8 cellular contexts compared by ENCODE assay signal in genomic region chr13:20526664-20527063, GRCh38. TPM values are rescaled to one million over a fixed set of nuclear protein-coding genes. Genes with fewer than 3 reads are reported as not detected.
A peak's percentile ranks its signal among the peaks of the same experiment; 100 is the strongest.
DNase-seq lines count a peak whose midpoint lies in the region; ATAC-seq and TF ChIP-seq lines count a peak whose summit lies in the region.

No MANE protein-coding gene starts in this region.

- no peaks in the 10 kb centered on the region for H3K36me3 Mint-ChIP-seq in activated T-helper 2 cell treated with anti-CD3 and anti-CD28 coated beads, Interferon-gamma antibody, Interleukin-2, Interleukin-4, amounts not matched to agents 10 μg/mL and 5 μg/mL and 100 μg/mL, durations not matched to agents 14 hours and 24 hours and 36 hours (ENCODE audit: low read depth)

- H3K9me3 Mint-ChIP-seq in activated T-helper 2 cell treated with anti-CD3 and anti-CD28 coated beads, Interferon-gamma antibody, Interleukin-2, Interleukin-4, amounts not matched to agents 10 μg/mL and 5 μg/mL and 100 μg/mL, durations not matched to agents 14 hours and 24 hours and 36 hours, result peaks cover 10% of the 10 kb centered on the region

- TF ChIP-seq CTCF in cardiac muscle cell (IDR thresholded peaks at IDR 0.05; ENCODE audit: low read depth, low read length) (no peak), liver (IDR thresholded peaks at IDR 0.05; ENCODE audit: low read depth, low read length, missing input control) (no peak), transverse colon (IDR thresholded peaks at IDR 0.05) (no peak)

- H3K9me3 ChIP-seq in cardiac muscle cell (ENCODE audit: low read depth) (no peaks in the 10 kb centered on the region), liver (ENCODE audit: control insufficient read depth in 4 of 4, low read length in 3 of 4) (no peaks in the 10 kb centered on the region), transverse colon (no peaks in the 10 kb centered on the region)

- no peaks in the 10 kb centered on the region for H3K27me3 Mint-ChIP-seq in activated T-helper 2 cell treated with anti-CD3 and anti-CD28 coated beads, Interferon-gamma antibody, Interleukin-2, Interleukin-4, amounts not matched to agents 10 μg/mL and 5 μg/mL and 100 μg/mL, durations not matched to agents 14 hours and 24 hours and 36 hours (ENCODE audit: low read depth)

- DNase-seq in cardiac muscle cell (ENCODE audit: low read depth in 1 of 2, low spot score in 1 of 2) (peak in 1 of 2 donors; percentile 26), cardiac septum (ENCODE audit: low spot score) (no peak), transverse colon (no peak), A172 (ENCODE audit: low spot score) (no peak)
- no peak for DNase-seq in activated T-helper 2 cell treated with anti-CD3 and anti-CD28 coated beads, Interferon-gamma antibody, Interleukin-2, Interleukin-4, amounts not matched to agents 10 μg/mL and 5 μg/mL and 100 μg/mL, durations not matched to agents 14 hours and 24 hours and 36 hours (ENCODE audit: low spot score)

- H3K9ac ChIP-seq in liver (ENCODE audit: low read depth in 1 of 2, low read length in 2 of 2), result peak overlapping the region; percentile 82 to 92

- H3K4me3 Mint-ChIP-seq in activated T-helper 2 cell treated with anti-CD3 and anti-CD28 coated beads, Interferon-gamma antibody, Interleukin-2, Interleukin-4, amounts not matched to agents 10 μg/mL and 5 μg/mL and 100 μg/mL, durations not matched to agents 14 hours and 24 hours and 36 hours (ENCODE audit: low read depth), result peak overlapping the region; percentile 81

- TF ChIP-seq POLR2A in transverse colon (IDR thresholded peaks at IDR 0.05), result no peak

- TF ChIP-seq RAD21 in liver (IDR thresholded peaks at IDR 0.05), result no peak

- H3K27me3 ChIP-seq in cardiac muscle cell, result peaks cover 33% of the 10 kb centered on the region
- H3K27me3 ChIP-seq in liver (ENCODE audit: control insufficient read depth in 4 of 4, insufficient read depth in 4 of 4, low read length in 3 of 4), result no peaks in the 10 kb centered on the region
- H3K27me3 ChIP-seq in transverse colon, result no peaks in the 10 kb centered on the region

- H3K4me1 Mint-ChIP-seq in activated T-helper 2 cell treated with anti-CD3 and anti-CD28 coated beads, Interferon-gamma antibody, Interleukin-2, Interleukin-4, amounts not matched to agents 10 μg/mL and 5 μg/mL and 100 μg/mL, durations not matched to agents 14 hours and 24 hours and 36 hours (ENCODE audit: low read depth), result peaks cover 21% of the 10 kb centered on the region

- peak overlapping the region; percentile 89 for H3K27ac Mint-ChIP-seq in activated T-helper 2 cell treated with anti-CD3 and anti-CD28 coated beads, Interferon-gamma antibody, Interleukin-2, Interleukin-4, amounts not matched to agents 10 μg/mL and 5 μg/mL and 100 μg/mL, durations not matched to agents 14 hours and 24 hours and 36 hours

- no peak for ATAC-seq in GM19351 (IDR thresholded peaks at IDR 0.05; ENCODE audit: unreplicated experiment)
- no peak for ATAC-seq in HG03439 (IDR thresholded peaks at IDR 0.05; ENCODE audit: unreplicated experiment)

- in situ Hi-C loops in transverse colon (cut with MboI; ENCODE audit: low pct_ligation_motif_present in 1 of 4, low pct_unique_long_range_greater_than_20kb in 1 of 4, low sequenced_read_pairs in 3 of 4), result no loop called here

- H3K36me3 ChIP-seq in cardiac muscle cell (no peaks in the 10 kb centered on the region), liver (ENCODE audit: control insufficient read depth in 4 of 4, insufficient read depth in 3 of 4, low read depth in 1 of 4, low read length in 3 of 4) (no peaks in the 10 kb centered on the region), transverse colon (no peaks in the 10 kb centered on the region)

- 27% methylated on average over 6 of the region's 6 CpGs for WGBS in liver
- WGBS in transverse colon (ENCODE audit: low coverage in 1 of 2), 2 donors, result 29 to 45% methylated on average over 2 to 6 of the region's 6 CpGs

- H3K4me1 ChIP-seq in cardiac muscle cell (ENCODE audit: low read depth), result no peaks in the 10 kb centered on the region
- H3K4me1 ChIP-seq in liver (ENCODE audit: control insufficient read depth in 4 of 4, insufficient read depth in 4 of 4, low read length in 3 of 4), result peaks cover 6 to 21% (median 18%) of the 10 kb centered on the region in 4 donors
- H3K4me1 ChIP-seq in transverse colon, result peaks cover 7 to 28% (median 19%) of the 10 kb centered on the region in 4 donors

- H3K27ac ChIP-seq in cardiac muscle cell, result no peak overlapping the region
- peak overlapping the region; percentile 92 to 96 for H3K27ac ChIP-seq in liver (ENCODE audit: low read depth in 1 of 2, low read length in 2 of 2)
- peak overlapping the region; percentile 84 to 92 (median 92) for H3K27ac ChIP-seq in transverse colon

- no peak for TF ChIP-seq EP300 in transverse colon (IDR thresholded peaks at IDR 0.05; ENCODE audit: low read depth)

- intact Hi-C loops in cardiac septum (cut with DNase I) (loop anchor here (5.0 to 10.0 kb wide), 2 partner anchors 176 to 288 kb away; partner anchors contain the start of gene IL17D), transverse colon (cut with DNase I; ENCODE audit: low total_unique reads) (no loop called here)
- intact Hi-C loops in activated T-helper 2 cell treated with anti-CD3 and anti-CD28 coated beads, Interferon-gamma antibody, Interleukin-2, Interleukin-4, amounts not matched to agents 10 μg/mL and 5 μg/mL and 100 μg/mL, durations not matched to agents 14 hours and 24 hours and 36 hours (cut with micrococcal nuclease), result loop anchor here (10.0 kb wide), 1 partner anchor 178 kb away; the partner anchor contains the start of gene IL17D

- peak overlapping the region; percentile 89 for H3K4me3 ChIP-seq in cardiac muscle cell
- peak overlapping the region; percentile 77 to 96 (median 94) for H3K4me3 ChIP-seq in liver (ENCODE audit: low read depth in 1 of 3, low read length in 3 of 3)
- peak overlapping the region in 3 of 4 donors; percentile 85 to 92 (median 91) for H3K4me3 ChIP-seq in transverse colon

TF ChIP-seq in liver, 16 proteins besides CTCF, POLR2A, EP300 and RAD21:
- TF ChIP-seq JUND (IDR thresholded peaks at IDR 0.05) (no peak), SP1 (IDR thresholded peaks at IDR 0.05) (no peak), YY1 (IDR thresholded peaks at IDR 0.05) (peak; percentile 58), NR2F2 (IDR thresholded peaks at IDR 0.05) (no peak)

RNA-seq across cellular contexts. Expression of gene CRYL1, which starts 1.0 kb away (rescaled TPM):
- total RNA-seq in cardiac muscle cell (29.8 and 41.6 TPM in 2 replicates), cardiac septum (20.6 TPM), liver (100 to 1,000 TPM in 1 of 2 donors, 10 to 100 TPM in 1; 87.8 to 179 TPM), transverse colon (100 to 1,000 TPM in 3 of 4 donors, 10 to 100 TPM in 1; 75.0 to 188 (median 145) TPM)
- polyA plus RNA-seq in cardiac muscle cell (43.6 and 73.6 TPM in 2 replicates), liver (100 to 1,000 TPM; 162 to 174 TPM)
- total RNA-seq in activated T-helper 2 cell treated with anti-CD3 and anti-CD28 coated beads, Interferon-gamma antibody, Interleukin-2, Interleukin-4, amounts not matched to agents 10 μg/mL and 5 μg/mL and 100 μg/mL, durations not matched to agents 14 hours and 24 hours and 36 hours, result 8.7 TPM in 2 replicates
- total RNA-seq in A172 (2014; rRNA removed; shearing (Covaris generic)), result 8.0 and 10.5 TPM in 2 replicates

RNA-seq across cellular contexts. Expression of gene IFT88, which starts 40.3 kb away (rescaled TPM):
- total RNA-seq in cardiac muscle cell, result 10.1 and 18.6 TPM in 2 replicates
- polyA plus RNA-seq in cardiac muscle cell, result 15.7 and 18.2 TPM in 2 replicates
- total RNA-seq in cardiac septum, result 9.7 TPM
- 2.1 and 2.6 TPM in 2 replicates for total RNA-seq in activated T-helper 2 cell treated with anti-CD3 and anti-CD28 coated beads, Interferon-gamma antibody, Interleukin-2, Interleukin-4, amounts not matched to agents 10 μg/mL and 5 μg/mL and 100 μg/mL, durations not matched to agents 14 hours and 24 hours and 36 hours
- 10 to 100 TPM in 1 of 2 donors, 1 to 10 TPM in 1; 7.1 to 18.7 TPM for total RNA-seq in liver
- polyA plus RNA-seq in liver, result 10 to 100 TPM in 1 of 2 donors, 1 to 10 TPM in 1; 7.5 to 13.5 TPM
- 10 to 100 TPM in 3 of 4 donors, 1 to 10 TPM in 1; 3.4 to 22.9 (median 16.6) TPM for total RNA-seq in transverse colon
- 19.6 and 22.6 TPM in 2 replicates for total RNA-seq in A172 (2014; rRNA removed; shearing (Covaris generic))
